In the genomic region with DNA sequence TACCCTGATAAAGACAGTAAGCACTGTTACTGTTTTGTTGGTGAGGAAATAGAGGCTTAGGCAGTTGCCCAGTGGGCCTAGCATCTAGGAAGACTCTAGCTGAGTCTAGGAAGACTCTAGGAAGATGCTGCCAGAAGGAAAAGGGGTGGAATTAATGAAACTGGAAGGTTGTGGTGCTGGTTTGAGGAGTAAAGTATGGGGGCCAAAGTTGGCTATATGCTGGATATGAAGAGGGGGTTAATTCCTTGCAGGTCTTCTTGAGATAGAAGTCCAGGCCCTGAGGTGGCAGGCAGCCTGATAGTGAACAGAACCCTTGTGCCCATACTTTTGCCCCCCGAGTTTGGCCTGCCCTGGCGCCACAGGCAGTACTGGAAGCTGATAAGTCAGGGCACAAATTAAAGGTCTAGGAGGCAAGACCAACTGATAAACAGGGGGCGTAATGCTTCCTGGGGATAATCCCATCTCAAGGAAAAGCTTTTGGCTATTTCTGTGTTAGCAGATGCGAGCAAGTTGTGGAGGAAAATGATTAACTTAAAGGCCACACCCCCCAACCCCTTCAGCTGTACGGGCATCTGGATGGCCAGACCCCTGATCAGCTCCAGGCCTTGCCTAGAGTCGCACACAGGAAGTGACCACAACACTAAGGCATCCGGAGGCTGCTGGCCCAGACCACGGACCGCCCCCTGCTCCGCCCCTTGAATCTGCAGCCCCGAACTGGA, we compare ENCODE assay signal across 1 cellular context.
TF ChIP-seq lines count a peak whose summit lies in the region.

No MANE protein-coding gene starts in this region.

TF ChIP-seq in HepG2, 621 proteins besides CTCF, POLR2A, EP300 and RAD21 (continued from another document and continues in another):
- TF ChIP-seq, protein P1, sequence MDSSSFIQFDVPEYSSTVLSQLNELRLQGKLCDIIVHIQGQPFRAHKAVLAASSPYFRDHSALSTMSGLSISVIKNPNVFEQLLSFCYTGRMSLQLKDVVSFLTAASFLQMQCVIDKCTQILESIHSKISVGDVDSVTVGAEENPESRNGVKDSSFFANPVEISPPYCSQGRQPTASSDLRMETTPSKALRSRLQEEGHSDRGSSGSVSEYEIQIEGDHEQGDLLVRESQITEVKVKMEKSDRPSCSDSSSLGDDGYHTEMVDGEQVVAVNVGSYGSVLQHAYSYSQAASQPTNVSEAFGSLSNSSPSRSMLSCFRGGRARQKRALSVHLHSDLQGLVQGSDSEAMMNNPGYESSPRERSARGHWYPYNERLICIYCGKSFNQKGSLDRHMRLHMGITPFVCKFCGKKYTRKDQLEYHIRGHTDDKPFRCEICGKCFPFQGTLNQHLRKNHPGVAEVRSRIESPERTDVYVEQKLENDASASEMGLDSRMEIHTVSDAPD (CRISPR knock-in tag; IDR thresholded peaks at IDR 0.05): no peak
- TF ChIP-seq FOXK1 (CRISPR knock-in tag; IDR thresholded peaks at IDR 0.05; ENCODE audit: borderline replicate concordance, low read depth): peak; percentile 54; the same call in 1 of the 2 replicates
- TF ChIP-seq, protein P2, sequence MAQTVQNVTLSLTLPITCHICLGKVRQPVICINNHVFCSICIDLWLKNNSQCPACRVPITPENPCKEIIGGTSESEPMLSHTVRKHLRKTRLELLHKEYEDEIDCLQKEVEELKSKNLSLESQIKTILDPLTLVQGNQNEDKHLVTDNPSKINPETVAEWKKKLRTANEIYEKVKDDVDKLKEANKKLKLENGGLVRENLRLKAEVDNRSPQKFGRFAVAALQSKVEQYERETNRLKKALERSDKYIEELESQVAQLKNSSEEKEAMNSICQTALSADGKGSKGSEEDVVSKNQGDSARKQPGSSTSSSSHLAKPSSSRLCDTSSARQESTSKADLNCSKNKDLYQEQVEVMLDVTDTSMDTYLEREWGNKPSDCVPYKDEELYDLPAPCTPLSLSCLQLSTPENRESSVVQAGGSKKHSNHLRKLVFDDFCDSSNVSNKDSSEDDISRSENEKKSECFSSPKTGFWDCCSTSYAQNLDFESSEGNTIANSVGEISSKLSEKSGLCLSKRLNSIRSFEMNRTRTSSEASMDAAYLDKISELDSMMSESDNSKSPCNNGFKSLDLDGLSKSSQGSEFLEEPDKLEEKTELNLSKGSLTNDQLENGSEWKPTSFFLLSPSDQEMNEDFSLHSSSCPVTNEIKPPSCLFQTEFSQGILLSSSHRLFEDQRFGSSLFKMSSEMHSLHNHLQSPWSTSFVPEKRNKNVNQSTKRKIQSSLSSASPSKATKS (CRISPR knock-in tag; IDR thresholded peaks at IDR 0.05): no peak
- TF ChIP-seq RFX1 (IDR thresholded peaks at IDR 0.05): no peak
- TF ChIP-seq ZNF567 (CRISPR knock-in tag; IDR thresholded peaks at IDR 0.05; ENCODE audit: borderline replicate concordance): no peak
- TF ChIP-seq TARDBP (CRISPR knock-in tag; IDR thresholded peaks at IDR 0.05): no peak
- peak; percentile 83 for TF ChIP-seq PHF21A (CRISPR knock-in tag; IDR thresholded peaks at IDR 0.05)
- TF ChIP-seq, protein P3, sequence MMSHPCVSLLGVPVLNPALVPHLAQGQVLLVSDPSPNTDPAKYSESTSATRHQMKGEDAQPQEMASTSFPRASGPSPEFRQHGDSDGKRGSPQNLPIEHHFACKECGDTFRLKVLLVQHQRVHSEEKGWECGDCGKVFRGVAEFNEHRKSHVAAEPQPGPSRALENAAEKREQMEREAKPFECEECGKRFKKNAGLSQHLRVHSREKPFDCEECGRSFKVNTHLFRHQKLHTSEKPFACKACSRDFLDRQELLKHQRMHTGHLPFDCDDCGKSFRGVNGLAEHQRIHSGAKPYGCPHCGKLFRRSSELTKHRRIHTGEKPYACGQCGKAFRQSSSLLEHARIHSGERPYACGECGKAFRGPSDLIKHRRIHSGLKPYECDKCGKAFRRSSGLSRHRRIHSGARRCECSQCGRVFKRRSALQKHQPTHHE (CRISPR knock-in tag; IDR thresholded peaks at IDR 0.05; ENCODE audit: borderline replicate concordance): no peak
- no peak for TF ChIP-seq ZNF619 (CRISPR knock-in tag; IDR thresholded peaks at IDR 0.05)
- TF ChIP-seq, protein P4, sequence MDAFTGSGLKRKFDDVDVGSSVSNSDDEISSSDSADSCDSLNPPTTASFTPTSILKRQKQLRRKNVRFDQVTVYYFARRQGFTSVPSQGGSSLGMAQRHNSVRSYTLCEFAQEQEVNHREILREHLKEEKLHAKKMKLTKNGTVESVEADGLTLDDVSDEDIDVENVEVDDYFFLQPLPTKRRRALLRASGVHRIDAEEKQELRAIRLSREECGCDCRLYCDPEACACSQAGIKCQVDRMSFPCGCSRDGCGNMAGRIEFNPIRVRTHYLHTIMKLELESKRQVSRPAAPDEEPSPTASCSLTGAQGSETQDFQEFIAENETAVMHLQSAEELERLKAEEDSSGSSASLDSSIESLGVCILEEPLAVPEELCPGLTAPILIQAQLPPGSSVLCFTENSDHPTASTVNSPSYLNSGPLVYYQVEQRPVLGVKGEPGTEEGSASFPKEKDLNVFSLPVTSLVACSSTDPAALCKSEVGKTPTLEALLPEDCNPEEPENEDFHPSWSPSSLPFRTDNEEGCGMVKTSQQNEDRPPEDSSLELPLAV (CRISPR knock-in tag; conservative IDR thresholded peaks at IDR 0.05; ENCODE audit: low read depth): no peak
- no peak for TF ChIP-seq ZNF7 (CRISPR knock-in tag; IDR thresholded peaks at IDR 0.05)
- no peak for TF ChIP-seq TBL1XR1 (IDR thresholded peaks at IDR 0.05; ENCODE audit: borderline replicate concordance, low read length, partially characterized antibody)
- no peak for TF ChIP-seq NAIF1 (CRISPR knock-in tag; IDR thresholded peaks at IDR 0.05; ENCODE audit: borderline replicate concordance)
- peak; percentile 48; the same call in 1 of the 2 replicates for TF ChIP-seq ZNF605 (CRISPR knock-in tag; IDR thresholded peaks at IDR 0.05)
- TF ChIP-seq SIN3B (IDR thresholded peaks at IDR 0.05; ENCODE audit: low read length): no peak
- TF ChIP-seq SMAD3 (CRISPR knock-in tag; IDR thresholded peaks at IDR 0.05): no peak
- TF ChIP-seq, protein P5, sequence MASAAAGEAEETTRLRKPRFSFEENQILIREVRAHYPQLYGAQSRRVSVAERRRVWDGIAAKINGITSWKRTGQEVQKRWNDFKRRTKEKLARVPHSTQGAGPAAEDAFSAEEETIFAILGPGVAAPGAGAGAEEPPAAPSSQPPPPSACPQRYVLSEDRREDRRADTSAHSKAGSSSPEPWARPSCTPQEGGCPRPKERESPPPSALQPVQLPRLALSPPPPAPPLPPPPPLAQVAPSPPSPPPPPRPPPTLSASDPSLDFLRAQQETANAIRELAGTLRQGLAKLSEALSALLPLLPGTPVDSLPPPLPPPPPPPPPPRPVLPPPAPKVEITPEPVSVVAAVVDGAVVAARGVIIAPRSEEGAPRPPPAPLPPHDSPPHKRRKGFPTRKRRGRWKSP (CRISPR knock-in tag; IDR thresholded peaks at IDR 0.05): no peak
- no peak for TF ChIP-seq ZNF3 (CRISPR knock-in tag; IDR thresholded peaks at IDR 0.05)
- no peak for TF ChIP-seq PLRG1 (conservative IDR thresholded peaks at IDR 0.05)
- no peak for TF ChIP-seq ATF7-NPFF (CRISPR knock-in tag; IDR thresholded peaks at IDR 0.05; ENCODE audit: low read depth)
- TF ChIP-seq ZNF468 (CRISPR knock-in tag; IDR thresholded peaks at IDR 0.05): no peak
- TF ChIP-seq ZNF335 (CRISPR knock-in tag; IDR thresholded peaks at IDR 0.05): peak; percentile 90
- TF ChIP-seq, protein P6, sequence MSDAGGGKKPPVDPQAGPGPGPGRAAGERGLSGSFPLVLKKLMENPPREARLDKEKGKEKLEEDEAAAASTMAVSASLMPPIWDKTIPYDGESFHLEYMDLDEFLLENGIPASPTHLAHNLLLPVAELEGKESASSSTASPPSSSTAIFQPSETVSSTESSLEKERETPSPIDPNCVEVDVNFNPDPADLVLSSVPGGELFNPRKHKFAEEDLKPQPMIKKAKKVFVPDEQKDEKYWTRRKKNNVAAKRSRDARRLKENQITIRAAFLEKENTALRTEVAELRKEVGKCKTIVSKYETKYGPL (CRISPR knock-in tag; IDR thresholded peaks at IDR 0.05): no peak
- no peak for TF ChIP-seq BRCA1 (CRISPR knock-in tag; IDR thresholded peaks at IDR 0.05)
- TF ChIP-seq NFE2L1 (CRISPR knock-in tag; IDR thresholded peaks at IDR 0.05; ENCODE audit: borderline replicate concordance): no peak
- TF ChIP-seq HHEX (CRISPR knock-in tag; IDR thresholded peaks at IDR 0.05): no peak
- no peak for TF ChIP-seq PCBP2 (optimal IDR thresholded peaks at IDR 0.05; ENCODE audit: low read depth, low read length, poor library complexity, severe bottlenecking)
- TF ChIP-seq HNRNPLL (IDR thresholded peaks at IDR 0.05; ENCODE audit: low read depth, low read length, poor library complexity, severe bottlenecking): peak; percentile 33
- TF ChIP-seq ZNF703 (CRISPR knock-in tag; IDR thresholded peaks at IDR 0.05; ENCODE audit: borderline replicate concordance): no peak
- TF ChIP-seq SMARCC2 (IDR thresholded peaks at IDR 0.05): no peak
- TF ChIP-seq ZNF558 (CRISPR knock-in tag; IDR thresholded peaks at IDR 0.05; ENCODE audit: borderline replicate concordance): no peak
- TF ChIP-seq, protein P7, sequence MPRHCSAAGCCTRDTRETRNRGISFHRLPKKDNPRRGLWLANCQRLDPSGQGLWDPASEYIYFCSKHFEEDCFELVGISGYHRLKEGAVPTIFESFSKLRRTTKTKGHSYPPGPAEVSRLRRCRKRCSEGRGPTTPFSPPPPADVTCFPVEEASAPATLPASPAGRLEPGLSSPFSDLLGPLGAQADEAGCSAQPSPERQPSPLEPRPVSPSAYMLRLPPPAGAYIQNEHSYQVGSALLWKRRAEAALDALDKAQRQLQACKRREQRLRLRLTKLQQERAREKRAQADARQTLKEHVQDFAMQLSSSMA (CRISPR knock-in tag; IDR thresholded peaks at IDR 0.05): no peak
- no peak for TF ChIP-seq ZNF180 (CRISPR knock-in tag; IDR thresholded peaks at IDR 0.05; ENCODE audit: borderline replicate concordance, low read depth)
- TF ChIP-seq, protein P8, sequence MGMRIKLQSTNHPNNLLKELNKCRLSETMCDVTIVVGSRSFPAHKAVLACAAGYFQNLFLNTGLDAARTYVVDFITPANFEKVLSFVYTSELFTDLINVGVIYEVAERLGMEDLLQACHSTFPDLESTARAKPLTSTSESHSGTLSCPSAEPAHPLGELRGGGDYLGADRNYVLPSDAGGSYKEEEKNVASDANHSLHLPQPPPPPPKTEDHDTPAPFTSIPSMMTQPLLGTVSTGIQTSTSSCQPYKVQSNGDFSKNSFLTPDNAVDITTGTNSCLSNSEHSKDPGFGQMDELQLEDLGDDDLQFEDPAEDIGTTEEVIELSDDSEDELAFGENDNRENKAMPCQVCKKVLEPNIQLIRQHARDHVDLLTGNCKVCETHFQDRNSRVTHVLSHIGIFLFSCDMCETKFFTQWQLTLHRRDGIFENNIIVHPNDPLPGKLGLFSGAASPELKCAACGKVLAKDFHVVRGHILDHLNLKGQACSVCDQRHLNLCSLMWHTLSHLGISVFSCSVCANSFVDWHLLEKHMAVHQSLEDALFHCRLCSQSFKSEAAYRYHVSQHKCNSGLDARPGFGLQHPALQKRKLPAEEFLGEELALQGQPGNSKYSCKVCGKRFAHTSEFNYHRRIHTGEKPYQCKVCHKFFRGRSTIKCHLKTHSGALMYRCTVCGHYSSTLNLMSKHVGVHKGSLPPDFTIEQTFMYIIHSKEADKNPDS (CRISPR knock-in tag; IDR thresholded peaks at IDR 0.05): no peak
- TF ChIP-seq CENPX (CRISPR knock-in tag; IDR thresholded peaks at IDR 0.05): no peak
- TF ChIP-seq ZNF850 (CRISPR knock-in tag; conservative IDR thresholded peaks at IDR 0.05): no peak
- no peak for TF ChIP-seq MEF2D (CRISPR knock-in tag; IDR thresholded peaks at IDR 0.05)
- no peak for TF ChIP-seq ZSCAN29 (CRISPR knock-in tag; conservative IDR thresholded peaks at IDR 0.05)
- TF ChIP-seq MIER3 (CRISPR knock-in tag; IDR thresholded peaks at IDR 0.05; ENCODE audit: borderline replicate concordance): no peak; the same call in 1 of the 2 replicates
- no peak for TF ChIP-seq ZNF672 (CRISPR knock-in tag; IDR thresholded peaks at IDR 0.05)
- no peak for TF ChIP-seq ZNF343 (CRISPR knock-in tag; IDR thresholded peaks at IDR 0.05)
- TF ChIP-seq ZNF550 (CRISPR knock-in tag; IDR thresholded peaks at IDR 0.05; ENCODE audit: borderline replicate concordance): no peak
- no peak for TF ChIP-seq POLR2AphosphoS2 (IDR thresholded peaks at IDR 0.05; ENCODE audit: low read depth, low read length)
- no peak for TF ChIP-seq ZNF777 (CRISPR knock-in tag; IDR thresholded peaks at IDR 0.05)
- 0 out of 2 replicates have a peak, but pooled peaks have one; percentile 20 for TF ChIP-seq FOXA3 (CRISPR knock-in tag; IDR thresholded peaks at IDR 0.05)
- TF ChIP-seq, protein P9, sequence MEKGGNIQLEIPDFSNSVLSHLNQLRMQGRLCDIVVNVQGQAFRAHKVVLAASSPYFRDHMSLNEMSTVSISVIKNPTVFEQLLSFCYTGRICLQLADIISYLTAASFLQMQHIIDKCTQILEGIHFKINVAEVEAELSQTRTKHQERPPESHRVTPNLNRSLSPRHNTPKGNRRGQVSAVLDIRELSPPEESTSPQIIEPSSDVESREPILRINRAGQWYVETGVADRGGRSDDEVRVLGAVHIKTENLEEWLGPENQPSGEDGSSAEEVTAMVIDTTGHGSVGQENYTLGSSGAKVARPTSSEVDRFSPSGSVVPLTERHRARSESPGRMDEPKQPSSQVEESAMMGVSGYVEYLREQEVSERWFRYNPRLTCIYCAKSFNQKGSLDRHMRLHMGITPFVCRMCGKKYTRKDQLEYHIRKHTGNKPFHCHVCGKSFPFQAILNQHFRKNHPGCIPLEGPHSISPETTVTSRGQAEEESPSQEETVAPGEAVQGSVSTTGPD (CRISPR knock-in tag; IDR thresholded peaks at IDR 0.05): no peak
- no peak for TF ChIP-seq FLYWCH1 (CRISPR knock-in tag; IDR thresholded peaks at IDR 0.05)
- TF ChIP-seq EEA1 (CRISPR knock-in tag; IDR thresholded peaks at IDR 0.05; ENCODE audit: borderline replicate concordance): no peak
- TF ChIP-seq BCL6 (CRISPR knock-in tag; IDR thresholded peaks at IDR 0.05): no peak
- TF ChIP-seq, protein P10, sequence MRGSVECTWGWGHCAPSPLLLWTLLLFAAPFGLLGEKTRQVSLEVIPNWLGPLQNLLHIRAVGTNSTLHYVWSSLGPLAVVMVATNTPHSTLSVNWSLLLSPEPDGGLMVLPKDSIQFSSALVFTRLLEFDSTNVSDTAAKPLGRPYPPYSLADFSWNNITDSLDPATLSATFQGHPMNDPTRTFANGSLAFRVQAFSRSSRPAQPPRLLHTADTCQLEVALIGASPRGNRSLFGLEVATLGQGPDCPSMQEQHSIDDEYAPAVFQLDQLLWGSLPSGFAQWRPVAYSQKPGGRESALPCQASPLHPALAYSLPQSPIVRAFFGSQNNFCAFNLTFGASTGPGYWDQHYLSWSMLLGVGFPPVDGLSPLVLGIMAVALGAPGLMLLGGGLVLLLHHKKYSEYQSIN (CRISPR knock-in tag; IDR thresholded peaks at IDR 0.05; ENCODE audit: borderline replicate concordance): no peak
- no peak for TF ChIP-seq NR1H2 (CRISPR knock-in tag; IDR thresholded peaks at IDR 0.05; ENCODE audit: borderline replicate concordance, low read depth)
- TF ChIP-seq SETDB1 (CRISPR knock-in tag; IDR thresholded peaks at IDR 0.05; ENCODE audit: borderline replicate concordance): no peak
- TF ChIP-seq PPARG (CRISPR knock-in tag; conservative IDR thresholded peaks at IDR 0.05): no peak
- TF ChIP-seq, protein P11, sequence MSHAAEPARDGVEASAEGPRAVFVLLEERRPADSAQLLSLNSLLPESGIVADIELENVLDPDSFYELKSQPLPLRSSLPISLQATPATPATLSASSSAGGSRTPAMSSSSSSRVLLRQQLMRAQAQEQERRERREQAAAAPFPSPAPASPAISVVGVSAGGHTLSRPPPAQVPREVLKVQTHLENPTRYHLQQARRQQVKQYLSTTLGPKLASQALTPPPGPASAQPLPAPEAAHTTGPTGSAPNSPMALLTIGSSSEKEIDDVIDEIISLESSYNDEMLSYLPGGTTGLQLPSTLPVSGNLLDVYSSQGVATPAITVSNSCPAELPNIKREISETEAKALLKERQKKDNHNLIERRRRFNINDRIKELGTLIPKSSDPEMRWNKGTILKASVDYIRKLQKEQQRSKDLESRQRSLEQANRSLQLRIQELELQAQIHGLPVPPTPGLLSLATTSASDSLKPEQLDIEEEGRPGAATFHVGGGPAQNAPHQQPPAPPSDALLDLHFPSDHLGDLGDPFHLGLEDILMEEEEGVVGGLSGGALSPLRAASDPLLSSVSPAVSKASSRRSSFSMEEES (CRISPR knock-in tag; IDR thresholded peaks at IDR 0.05): no peak
